Comparison of ENCODE assay signal across 8 cellular contexts in genomic region chr16:14975418-14976194, GRCh38. TPM values are rescaled to one million over a fixed set of nuclear protein-coding genes. Genes with fewer than 3 reads are reported as not detected.
DNase-seq lines count a peak whose midpoint lies in the region; ATAC-seq, FAIRE-seq and TF ChIP-seq lines count a peak whose summit lies in the region.
"Not testable (repeated sequence)": the region's sequence is repeated elsewhere in the genome, so short reads cannot be mapped to it uniquely, and the experiment has no call there.

No MANE protein-coding gene starts in this region.

- peaks cover 13% of the 10 kb centered on the region for H3K4me1 Mint-ChIP-seq in activated T-helper 1 cell treated with anti-CD3 and anti-CD28 coated beads, Interleukin-12 subunit alpha, Interleukin-12 subunit beta, Interleukin-2, Interleukin-4 antibody, amounts not matched to agents 30 ng/mL and 10 ng/mL and 1 ng/mL, durations not matched to agents 14 hours and 24 hours and 36 hours (ENCODE audit: low read depth)

- intact Hi-C loops in activated T-helper 1 cell treated with anti-CD3 and anti-CD28 coated beads, Interleukin-12 subunit alpha, Interleukin-12 subunit beta, Interleukin-2, Interleukin-4 antibody, amounts not matched to agents 30 ng/mL and 10 ng/mL and 1 ng/mL, durations not matched to agents 14 hours and 24 hours and 36 hours (cut with micrococcal nuclease) = loop anchor here (2.0 kb wide), 1 partner anchor 81 kb away; the partner anchor contains the start of gene NTAN1
- intact Hi-C loops in endothelial cell of umbilical vein (cut with micrococcal nuclease) = loop anchor here (10.0 kb wide), 1 partner anchor 79 kb away; the partner anchor contains the start of gene NTAN1
- intact Hi-C loops in lower lobe of right lung (cut with DNase I) = not testable (repeated sequence)

- not testable (repeated sequence) for H3K9me3 ChIP-seq in endothelial cell of umbilical vein (replicated peaks; ENCODE audit: control insufficient read depth, insufficient read depth, low read length); lower lobe of right lung

- peaks cover 24% of the 10 kb centered on the region for H3K79me2 ChIP-seq in endothelial cell of umbilical vein (ENCODE audit: control insufficient read depth, insufficient read depth, low read length)

- not testable (repeated sequence) for H3K36me3 ChIP-seq in endothelial cell of umbilical vein (ENCODE audit: control insufficient read depth in 2 of 2, extremely low read depth in 1 of 2, insufficient read depth in 2 of 2, low read length in 2 of 2); lower lobe of right lung; urinary bladder (ENCODE audit: insufficient read depth)

- H3K27ac ChIP-seq in endothelial cell of umbilical vein (ENCODE audit: insufficient read depth, low read depth, low read length) (peak overlapping the region; percentile 61), lower lobe of right lung (peak overlapping the region; percentile 88), urinary bladder (ENCODE audit: low read depth) (peak overlapping the region; percentile 97)

- H3K27me3 Mint-ChIP-seq in activated T-helper 1 cell treated with anti-CD3 and anti-CD28 coated beads, Interleukin-12 subunit alpha, Interleukin-12 subunit beta, Interleukin-2, Interleukin-4 antibody, amounts not matched to agents 30 ng/mL and 10 ng/mL and 1 ng/mL, durations not matched to agents 14 hours and 24 hours and 36 hours (ENCODE audit: insufficient read depth) = not testable (repeated sequence)

- peak overlapping the region; percentile 81 for H3K9ac ChIP-seq in endothelial cell of umbilical vein (replicated peaks; ENCODE audit: extremely low read depth, insufficient read depth, low read length)

- H3K27ac Mint-ChIP-seq in activated T-helper 1 cell treated with anti-CD3 and anti-CD28 coated beads, Interleukin-12 subunit alpha, Interleukin-12 subunit beta, Interleukin-2, Interleukin-4 antibody, amounts not matched to agents 30 ng/mL and 10 ng/mL and 1 ng/mL, durations not matched to agents 14 hours and 24 hours and 36 hours = peak overlapping the region; percentile 70

- H3K27me3 ChIP-seq in endothelial cell of umbilical vein (ENCODE audit: control insufficient read depth in 2 of 2, insufficient read depth in 2 of 2, low read length in 2 of 2); lower lobe of right lung (ENCODE audit: low read depth): not testable (repeated sequence)

- FAIRE-seq in endothelial cell of umbilical vein (lab: Jason Lieb, UNC) = peak; percentile 68

- ATAC-seq in GM18502 (IDR thresholded peaks at IDR 0.05; ENCODE audit: poor library complexity, unreplicated experiment) = peak; percentile 22
- peak; percentile 3 for ATAC-seq in HG03565 (IDR thresholded peaks at IDR 0.05; ENCODE audit: unreplicated experiment)
- ATAC-seq in lower lobe of right lung = peak; percentile 66 to 70

- CTCF ChIA-PET in endothelial cell of umbilical vein (lab: Charles Lee) = interaction anchor here (1.0 kb wide), 1 partner anchor 59 kb away, joined by 3 read pairs; no protein-coding TSS in a partner anchor

- DNase-seq in SK-MEL-5 (ENCODE audit: low read depth, low spot score) = peak; percentile 12
- peak; percentile 37 for DNase-seq in activated T-helper 1 cell treated with anti-CD3 and anti-CD28 coated beads, Interleukin-12 subunit alpha, Interleukin-12 subunit beta, Interleukin-2, Interleukin-4 antibody, amounts not matched to agents 30 ng/mL and 10 ng/mL and 1 ng/mL, durations not matched to agents 14 hours and 24 hours and 36 hours (ENCODE audit: low spot score)
- DNase-seq in endothelial cell of umbilical vein (ENCODE audit: low read depth, low spot score) = peak; percentile 31
- DNase-seq in lower lobe of right lung = peak; percentile 81
- peak; percentile 34 to 51 for DNase-seq in stimulated activated CD4-positive, alpha-beta T cell treated with anti-CD3 and anti-CD28 coated beads, Interleukin-12 subunit alpha, Interleukin-12 subunit beta, amount 100 ng/mL, for 24 hours (ENCODE audit: low read depth in 2 of 2)

- not testable (repeated sequence) for H3K36me3 Mint-ChIP-seq in activated T-helper 1 cell treated with anti-CD3 and anti-CD28 coated beads, Interleukin-12 subunit alpha, Interleukin-12 subunit beta, Interleukin-2, Interleukin-4 antibody, amounts not matched to agents 30 ng/mL and 10 ng/mL and 1 ng/mL, durations not matched to agents 14 hours and 24 hours and 36 hours (ENCODE audit: low read depth)

- H4K20me1 ChIP-seq in endothelial cell of umbilical vein (replicated peaks; ENCODE audit: control insufficient read depth, extremely low read depth, insufficient read depth, low read length) = not testable (repeated sequence)

- TF ChIP-seq CTCF in endothelial cell of umbilical vein (IDR thresholded peaks at IDR 0.05; ENCODE audit: extremely low read depth in 1 of 2, insufficient read depth in 1 of 2, low read depth in 1 of 2, low read length in 2 of 2); lower lobe of right lung (IDR thresholded peaks at IDR 0.05): not testable (repeated sequence)

- BruUV-seq in endothelial cell of umbilical vein (replicated peaks; lab: Mats Ljungman, UMichigan) = TSS peak; percentile 61

- peak overlapping the region; percentile 88 for H3K4me3 Mint-ChIP-seq in activated T-helper 1 cell treated with anti-CD3 and anti-CD28 coated beads, Interleukin-12 subunit alpha, Interleukin-12 subunit beta, Interleukin-2, Interleukin-4 antibody, amounts not matched to agents 30 ng/mL and 10 ng/mL and 1 ng/mL, durations not matched to agents 14 hours and 24 hours and 36 hours

- H3K4me1 ChIP-seq in endothelial cell of umbilical vein (ENCODE audit: control insufficient read depth, extremely low read depth, insufficient read depth, low read length); urinary bladder (ENCODE audit: insufficient read depth): not testable (repeated sequence)
- H3K4me1 ChIP-seq in lower lobe of right lung = peaks cover 29% of the 10 kb centered on the region

- not testable (repeated sequence) for H3K9me3 Mint-ChIP-seq in activated T-helper 1 cell treated with anti-CD3 and anti-CD28 coated beads, Interleukin-12 subunit alpha, Interleukin-12 subunit beta, Interleukin-2, Interleukin-4 antibody, amounts not matched to agents 30 ng/mL and 10 ng/mL and 1 ng/mL, durations not matched to agents 14 hours and 24 hours and 36 hours

- POLR2A ChIA-PET in endothelial cell of umbilical vein (lab: Charles Lee) = not testable (repeated sequence)

- peak overlapping the region; percentile 78 for H3K4me2 ChIP-seq in endothelial cell of umbilical vein (ENCODE audit: insufficient read depth, low read length)

- not testable (repeated sequence) for TF ChIP-seq POLR2A in endothelial cell of umbilical vein (IDR thresholded peaks at IDR 0.05; ENCODE audit: low read depth, low read length)

- in situ Hi-C loops in SK-MEL-5 (cut with HindIII; ENCODE audit: low pct_unique_long_range_greater_than_20kb, low sequenced_read_pairs) = not testable (repeated sequence)

- WGBS in urinary bladder = 3% methylated on average over 46 of the region's 47 CpGs

- H3K9me1 ChIP-seq in endothelial cell of umbilical vein (replicated peaks; ENCODE audit: control insufficient read depth, extremely low read depth, insufficient read depth, low read length) = not testable (repeated sequence)

- H3K4me3 ChIP-seq in endothelial cell of umbilical vein (replicated peaks in 1 of 3; ENCODE audit: insufficient read depth in 1 of 3, low read depth in 1 of 3, low read length in 3 of 3) = peak overlapping the region; percentile 76 to 94 (median 93)
- peak overlapping the region; percentile 72 for H3K4me3 ChIP-seq in lower lobe of right lung
- peak overlapping the region; percentile 85 for H3K4me3 ChIP-seq in urinary bladder (ENCODE audit: low read depth, low read length)

- dilution Hi-C loops in endothelial cell of umbilical vein (cut with MboI; ENCODE audit: extremely low pct_ligation_motif_present, low sequenced_read_pairs) = not testable (repeated sequence)

- peak overlapping the region; percentile 95 for H2AFZ ChIP-seq in endothelial cell of umbilical vein (ENCODE audit: low read depth, low read length)

RNA-seq across cellular contexts. Expression of gene PDXDC1, which starts 0.8 kb away (rescaled TPM):
- total RNA-seq in SK-MEL-5 (2014; rRNA removed; shearing (Covaris generic)) = 127 and 129 TPM in 2 replicates
- polyA plus RNA-seq in SK-MEL-5 (2015; cell fraction: cytosol; rRNA removed) = 117 and 141 TPM in 2 replicates
- polyA plus RNA-seq in SK-MEL-5 (2015; cell fraction: nucleus; rRNA removed) = 170 and 195 TPM in 2 replicates
- 63.6 and 64.3 TPM in 2 replicates for total RNA-seq in activated T-helper 1 cell treated with anti-CD3 and anti-CD28 coated beads, Interleukin-12 subunit alpha, Interleukin-12 subunit beta, Interleukin-2, Interleukin-4 antibody, amounts not matched to agents 30 ng/mL and 10 ng/mL and 1 ng/mL, durations not matched to agents 14 hours and 24 hours and 36 hours
- 59.3 and 78.9 TPM in 2 replicates for total RNA-seq in endothelial cell of umbilical vein
- 38.9 and 44.6 TPM in 2 replicates for polyA plus RNA-seq in endothelial cell of umbilical vein
- 39.3 and 42.6 TPM in 2 replicates for polyA plus RNA-seq in endothelial cell of umbilical vein (2011; cell fraction: cytosol; rRNA removed)
- 140 and 141 TPM in 2 replicates for polyA plus RNA-seq in endothelial cell of umbilical vein (2011; cell fraction: nucleus; rRNA removed)
- 64.8 and 81.8 TPM in 2 replicates for polyA plus RNA-seq in endothelial cell of umbilical vein (2012)
- 143 and 164 TPM in 2 replicates for polyA minus RNA-seq in endothelial cell of umbilical vein
- polyA minus RNA-seq in endothelial cell of umbilical vein (2011; cell fraction: cytosol; rRNA and poly(A)+ RNA removed) = 45.5 TPM
- 68.1 and 97.0 TPM in 2 replicates for polyA minus RNA-seq in endothelial cell of umbilical vein (2011; cell fraction: nucleus; rRNA and poly(A)+ RNA removed)
- 103 TPM for total RNA-seq in lower lobe of right lung
- total RNA-seq in urinary bladder = 65.8 TPM
- 46.4 TPM for polyA plus RNA-seq in urinary bladder

RNA-seq across cellular contexts. Expression of gene NPIPA1, which starts 38.4 kb away (rescaled TPM):
- total RNA-seq in SK-MEL-5 (2014; rRNA removed; shearing (Covaris generic)) = 26.2 and 26.8 TPM in 2 replicates
- 31.3 and 37.1 TPM in 2 replicates for polyA plus RNA-seq in SK-MEL-5 (2015; cell fraction: cytosol; rRNA removed)
- 485 and 602 TPM in 2 replicates for polyA plus RNA-seq in SK-MEL-5 (2015; cell fraction: nucleus; rRNA removed)
- 101 and 105 TPM in 2 replicates for total RNA-seq in activated T-helper 1 cell treated with anti-CD3 and anti-CD28 coated beads, Interleukin-12 subunit alpha, Interleukin-12 subunit beta, Interleukin-2, Interleukin-4 antibody, amounts not matched to agents 30 ng/mL and 10 ng/mL and 1 ng/mL, durations not matched to agents 14 hours and 24 hours and 36 hours
- 81.6 and 96.1 TPM in 2 replicates for total RNA-seq in endothelial cell of umbilical vein
- polyA plus RNA-seq in endothelial cell of umbilical vein = 53.2 and 58.1 TPM in 2 replicates
- 25.7 and 31.9 TPM in 2 replicates for polyA plus RNA-seq in endothelial cell of umbilical vein (2011; cell fraction: cytosol; rRNA removed)
- 348 and 434 TPM in 2 replicates for polyA plus RNA-seq in endothelial cell of umbilical vein (2011; cell fraction: nucleus; rRNA removed)
- polyA plus RNA-seq in endothelial cell of umbilical vein (2012) = 45.9 and 60.5 TPM in 2 replicates
- polyA minus RNA-seq in endothelial cell of umbilical vein = 36.2 and 40.8 TPM in 2 replicates
- polyA minus RNA-seq in endothelial cell of umbilical vein (2011; cell fraction: cytosol; rRNA and poly(A)+ RNA removed) = 11.2 TPM
- polyA minus RNA-seq in endothelial cell of umbilical vein (2011; cell fraction: nucleus; rRNA and poly(A)+ RNA removed) = 72.4 and 86.3 TPM in 2 replicates
- total RNA-seq in lower lobe of right lung = 90.9 TPM
- total RNA-seq in urinary bladder = 101 TPM
- 130 TPM for polyA plus RNA-seq in urinary bladder

Comparison
In these comparisons a context has a peak if more than half of its experiments do, and no peak if none do; other contexts are left out.
1. Peak in every context shown above with its lines: DNase-seq, ATAC-seq, H3K4me3 ChIP-seq and H3K27ac ChIP-seq.
2. ATAC-seq: peak in every context shown above with its lines; median percentile 68 in lower lobe of right lung; 22 in GM18502; 3 in HG03565.
3. DNase-seq: peak in every context shown above with its lines; median percentile 81 in lower lobe of right lung; 42 in stimulated activated CD4-positive, alpha-beta T cell treated with anti-CD3 and anti-CD28 coated beads, Interleukin-12 subunit alpha, Interleukin-12 subunit beta, amount 100 ng/mL, for 24 hours; 37 in activated T-helper 1 cell treated with anti-CD3 and anti-CD28 coated beads, Interleukin-12 subunit alpha, Interleukin-12 subunit beta, Interleukin-2, Interleukin-4 antibody, amounts not matched to agents 30 ng/mL and 10 ng/mL and 1 ng/mL, durations not matched to agents 14 hours and 24 hours and 36 hours; 31 in endothelial cell of umbilical vein; 12 in SK-MEL-5.